1 cellular context compared by ENCODE assay signal in genomic region chr1:13584876-13585598, GRCh38.
TF ChIP-seq lines count a peak whose summit lies in the region.

No MANE protein-coding gene starts in this region.

TF ChIP-seq in H1, 55 proteins besides CTCF, POLR2A, EP300 and RAD21:
- TF ChIP-seq MAFK (IDR thresholded peaks at IDR 0.05; ENCODE audit: low read depth, low read length): no peak
- TF ChIP-seq KDM1A (IDR thresholded peaks at IDR 0.05; ENCODE audit: borderline replicate concordance, low read length): 0 out of 2 replicates have a peak, but pooled peaks have one; percentile 37
TF ChIP-seq in H1: peak in this region for 1.
